In genomic region chr7:97927797-97928748, GRCh38 we compare ENCODE assay signal across 7 cellular contexts. TPM values are rescaled to one million over a fixed set of nuclear protein-coding genes. Genes with fewer than 3 reads are reported as not detected.
DNase-seq lines count a peak whose midpoint lies in the region; ATAC-seq and TF ChIP-seq lines count a peak whose summit lies in the region.
"Not testable (repeated sequence)": the region's sequence is repeated elsewhere in the genome, so short reads cannot be mapped to it uniquely, and the experiment has no call there.

No MANE protein-coding gene starts in this region.

- DNase-seq in NB4 (ENCODE audit: low read depth) (peak; percentile 54), activated gamma-delta T cell (lab: John Stamatoyannopoulos, UW) (peak; percentile 42), lower lobe of right lung (peak; percentile 65)
- peak; percentile 35 to 63 for DNase-seq in stimulated activated CD4-positive, alpha-beta T cell treated with anti-CD3 and anti-CD28 coated beads, Interleukin-15, amount 100 ng/mL, for 48 hours (ENCODE audit: low read depth in 2 of 2)

- 3 to 6% methylated on average over 47 to 80 of the region's 80 CpGs for WGBS in esophagus, 2 donors

- not testable (repeated sequence) for H3K9ac ChIP-seq in SU-DHL-6 (ENCODE audit: low read length)

- H3K79me2 ChIP-seq in SU-DHL-6 (ENCODE audit: insufficient read depth, low read length) = not testable (repeated sequence)

- peak overlapping the region; percentile 31 for H3K4me2 ChIP-seq in SU-DHL-6 (ENCODE audit: low read depth, low read length, poor library complexity, severe bottlenecking)

- H3K9me3 ChIP-seq in SU-DHL-6 (ENCODE audit: insufficient read depth, low read length); esophagus (ENCODE audit: control insufficient read depth in 2 of 2, insufficient read depth in 1 of 2, low read depth in 1 of 2, low read length in 1 of 2); lower lobe of right lung: not testable (repeated sequence)

- intact Hi-C loops in lower lobe of right lung (cut with DNase I) = not testable (repeated sequence)

- ATAC-seq in lower lobe of right lung = peak in 1 of 2 donors; percentile 51

- not testable (repeated sequence) for H3K4me1 ChIP-seq in esophagus (ENCODE audit: control insufficient read depth in 2 of 2, insufficient read depth in 2 of 2, low read length in 1 of 2); lower lobe of right lung

- H2AFZ ChIP-seq in SU-DHL-6 (ENCODE audit: low read depth, low read length, severe bottlenecking) = not testable (repeated sequence)

- not testable (repeated sequence) for H3F3A ChIP-seq in SU-DHL-6 (ENCODE audit: insufficient read depth)

- H4K20me1 ChIP-seq in SU-DHL-6 (ENCODE audit: low read depth, low read length) = not testable (repeated sequence)

- H3K27me3 ChIP-seq in SU-DHL-6 (ENCODE audit: low read length); esophagus (ENCODE audit: control insufficient read depth in 1 of 2, insufficient read depth in 2 of 2, low read length in 2 of 2); lower lobe of right lung (ENCODE audit: low read depth): not testable (repeated sequence)

- not testable (repeated sequence) for H3K36me3 ChIP-seq in SU-DHL-6 (ENCODE audit: low read length); esophagus (ENCODE audit: control insufficient read depth in 2 of 2, insufficient read depth in 2 of 2, low read length in 1 of 2); lower lobe of right lung

- H3K27ac ChIP-seq in SU-DHL-6 (ENCODE audit: low read depth, low read length); esophagus (ENCODE audit: low read depth in 2 of 2, low read length in 1 of 2); lower lobe of right lung: not testable (repeated sequence)

- H3K4me3 ChIP-seq in NB4 (ENCODE audit: low read depth, low read length); SU-DHL-6 (ENCODE audit: insufficient read depth, low read length, poor library complexity, severe bottlenecking): not testable (repeated sequence)
- peak overlapping the region; percentile 46 to 47 for H3K4me3 ChIP-seq in esophagus (ENCODE audit: low read depth in 1 of 2, low read length in 2 of 2)
- peak overlapping the region; percentile 51 for H3K4me3 ChIP-seq in lower lobe of right lung

- not testable (repeated sequence) for H3K9me2 ChIP-seq in SU-DHL-6 (replicated peaks; ENCODE audit: insufficient read depth, low read length)

- TF ChIP-seq POLR2A in NB4 (IDR thresholded peaks at IDR 0.05; ENCODE audit: extremely low read depth, insufficient read length) = not testable (repeated sequence)

- peak; percentile 61; the same call in 2 of the 3 replicates for TF ChIP-seq CTCF in GM12872 (IDR thresholded peaks at IDR 0.05; ENCODE audit: insufficient read depth, low read depth, low read length)
- TF ChIP-seq CTCF in NB4 (IDR thresholded peaks at IDR 0.05; ENCODE audit: low read depth, low read length) = peak; percentile 53
- TF ChIP-seq CTCF in SU-DHL-6 (IDR thresholded peaks at IDR 0.05; ENCODE audit: insufficient read depth, low read length, poor library complexity, severe bottlenecking) = peak; percentile 61
- peak; percentile 73 for TF ChIP-seq CTCF in lower lobe of right lung (IDR thresholded peaks at IDR 0.05)

RNA-seq across cellular contexts. Expression of gene ASNS, which starts 55.9 kb away (rescaled TPM):
- 10 to 100 TPM; 28.8 to 34.0 TPM for polyA plus RNA-seq in esophagus
- total RNA-seq in lower lobe of right lung = 25.3 TPM
